In the genomic region with DNA sequence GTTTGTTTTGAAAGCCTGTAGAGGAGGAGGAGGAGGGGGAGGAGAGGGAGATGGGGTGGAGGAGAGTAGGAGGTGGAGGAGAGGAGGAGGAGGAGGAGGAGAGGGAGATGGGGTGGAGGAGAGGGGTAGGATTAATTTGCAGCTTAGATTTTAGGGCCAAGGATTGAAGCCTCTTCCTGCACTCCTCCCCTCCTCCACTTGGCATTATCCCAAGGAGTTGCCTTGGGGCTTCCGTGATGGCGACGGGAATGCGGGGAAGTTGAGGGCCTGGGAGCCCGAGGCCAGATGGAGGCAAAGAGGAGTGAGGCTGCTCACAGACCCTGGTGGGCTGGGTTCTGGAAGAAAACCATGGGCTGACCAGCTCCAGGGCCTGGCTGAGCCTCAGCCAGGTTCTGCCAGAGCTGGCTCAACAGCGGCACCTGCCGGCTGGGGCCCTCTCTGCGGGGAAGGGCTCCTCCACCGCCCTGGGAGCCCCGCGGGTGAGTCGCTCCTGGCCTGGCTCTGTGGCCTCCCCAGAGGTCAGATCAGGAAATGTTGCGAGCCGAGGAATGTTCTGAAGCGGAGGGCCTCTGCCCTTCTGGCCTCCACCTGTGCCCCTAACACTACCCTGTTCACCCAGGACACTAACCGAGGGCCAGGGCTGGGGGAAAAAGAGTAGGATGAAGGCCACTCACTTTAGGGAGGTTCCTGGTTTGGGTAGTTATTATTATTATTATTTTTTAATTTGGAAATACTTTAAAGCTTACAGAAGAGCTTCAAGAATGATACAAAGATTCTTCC, we compare ENCODE assay signal across 1 cellular context.
TF ChIP-seq lines count a peak whose summit lies in the region.

No MANE protein-coding gene starts in this region.

TF ChIP-seq in Ishikawa, 13 proteins besides CTCF, POLR2A, EP300 and RAD21:
- TF ChIP-seq FOXM1 (IDR thresholded peaks at IDR 0.05; ENCODE audit: borderline replicate concordance, low read depth) (no peak), YY1 (IDR thresholded peaks at IDR 0.05; ENCODE audit: low read depth) (peak; percentile 47; the same call in 1 of the 2 replicates), TAF1 (IDR thresholded peaks at IDR 0.05; ENCODE audit: low read depth) (0 out of 2 replicates have a peak, but pooled peaks have one; percentile 21), TEAD4 (IDR thresholded peaks at IDR 0.05) (peak; percentile 42), NFIC (IDR thresholded peaks at IDR 0.05) (peak; percentile 85)
- TF ChIP-seq, protein P1, sequence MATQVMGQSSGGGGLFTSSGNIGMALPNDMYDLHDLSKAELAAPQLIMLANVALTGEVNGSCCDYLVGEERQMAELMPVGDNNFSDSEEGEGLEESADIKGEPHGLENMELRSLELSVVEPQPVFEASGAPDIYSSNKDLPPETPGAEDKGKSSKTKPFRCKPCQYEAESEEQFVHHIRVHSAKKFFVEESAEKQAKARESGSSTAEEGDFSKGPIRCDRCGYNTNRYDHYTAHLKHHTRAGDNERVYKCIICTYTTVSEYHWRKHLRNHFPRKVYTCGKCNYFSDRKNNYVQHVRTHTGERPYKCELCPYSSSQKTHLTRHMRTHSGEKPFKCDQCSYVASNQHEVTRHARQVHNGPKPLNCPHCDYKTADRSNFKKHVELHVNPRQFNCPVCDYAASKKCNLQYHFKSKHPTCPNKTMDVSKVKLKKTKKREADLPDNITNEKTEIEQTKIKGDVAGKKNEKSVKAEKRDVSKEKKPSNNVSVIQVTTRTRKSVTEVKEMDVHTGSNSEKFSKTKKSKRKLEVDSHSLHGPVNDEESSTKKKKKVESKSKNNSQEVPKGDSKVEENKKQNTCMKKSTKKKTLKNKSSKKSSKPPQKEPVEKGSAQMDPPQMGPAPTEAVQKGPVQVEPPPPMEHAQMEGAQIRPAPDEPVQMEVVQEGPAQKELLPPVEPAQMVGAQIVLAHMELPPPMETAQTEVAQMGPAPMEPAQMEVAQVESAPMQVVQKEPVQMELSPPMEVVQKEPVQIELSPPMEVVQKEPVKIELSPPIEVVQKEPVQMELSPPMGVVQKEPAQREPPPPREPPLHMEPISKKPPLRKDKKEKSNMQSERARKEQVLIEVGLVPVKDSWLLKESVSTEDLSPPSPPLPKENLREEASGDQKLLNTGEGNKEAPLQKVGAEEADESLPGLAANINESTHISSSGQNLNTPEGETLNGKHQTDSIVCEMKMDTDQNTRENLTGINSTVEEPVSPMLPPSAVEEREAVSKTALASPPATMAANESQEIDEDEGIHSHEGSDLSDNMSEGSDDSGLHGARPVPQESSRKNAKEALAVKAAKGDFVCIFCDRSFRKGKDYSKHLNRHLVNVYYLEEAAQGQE (IDR thresholded peaks at IDR 0.05; ENCODE audit: low read depth) = no peak
- TF ChIP-seq, protein P2, sequence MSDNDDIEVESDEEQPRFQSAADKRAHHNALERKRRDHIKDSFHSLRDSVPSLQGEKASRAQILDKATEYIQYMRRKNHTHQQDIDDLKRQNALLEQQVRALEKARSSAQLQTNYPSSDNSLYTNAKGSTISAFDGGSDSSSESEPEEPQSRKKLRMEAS (IDR thresholded peaks at IDR 0.05) = no peak
TF ChIP-seq in Ishikawa: peak in this region for 4.
